In genomic region chr16:83533193-83533592, GRCh38 we compare ENCODE assay signal across 11 cellular contexts.
A peak's percentile ranks its signal among the peaks of the same experiment; 100 is the strongest.
DNase-seq lines count a peak whose midpoint lies in the region; ATAC-seq, FAIRE-seq and TF ChIP-seq lines count a peak whose summit lies in the region.
"Had no signal": no experiment of that assay in that cellular context is flagged by ENCODE, and none has a peak within 500 bp of the region (broad histone marks: within the 10 kb centered on the region; RNA-seq: fewer than 3 reads in every experiment).

No MANE protein-coding gene starts in this region.

- no peak for TF ChIP-seq EP300 in HepG2 (IDR thresholded peaks at IDR 0.05; ENCODE audit: low read depth in 2 of 2, low read length in 2 of 2)
- TF ChIP-seq EP300 in HepG2 (CRISPR knock-in tag; IDR thresholded peaks at IDR 0.05; ENCODE audit: borderline replicate concordance): no peak

- POLR2A ChIA-PET in HepG2 (lab: Yijun Ruan, JAX): no interaction called here

- 29% methylated on average over 10 of the region's 11 CpGs for WGBS in HepG2 (ENCODE audit: low lambda C conversion rate)

- H3K36me3 ChIP-seq in HepG2 (replicated peaks in 1 of 2; ENCODE audit: control insufficient read depth in 1 of 2, insufficient read depth in 2 of 2, low read length in 2 of 2): no peaks in the 10 kb centered on the region
- H3K36me3 ChIP-seq: HAP-1 had no signal

- intact Hi-C loops in HepG2 (cut with micrococcal nuclease; ENCODE audit: unreplicated experiment): no loop called here
- intact Hi-C loops in left cardiac atrium (cut with DNase I): no loop called here

- CTCF ChIA-PET in HepG2 (lab: Yijun Ruan, JAX; ENCODE audit: low intra/inter-chr PET ratio, low total read pairs): no interaction called here

- no peaks in the 10 kb centered on the region for H4K20me1 ChIP-seq in HepG2 (ENCODE audit: insufficient read depth, low read length)

- peak; percentile 20 for DNase-seq in NK-92 treated with Interleukin-12 subunit alpha and Interleukin-12 subunit beta, amount 100 ng/mL, for 24 hours (lab: John Stamatoyannopoulos, UW)
- DNase-seq in NK-92 (lab: John Stamatoyannopoulos, UW; ENCODE audit: unreplicated experiment) (no peak), NCI-H2196 treated with DMSO at 0.1 percent for 48 hours (lab: John Stamatoyannopoulos, UW; ENCODE audit: unreplicated experiment) (peak; percentile 57), astrocyte of the hippocampus (ENCODE audit: low read depth, low spot score) (peak; percentile 42), renal cortical epithelial cell (ENCODE audit: low read depth) (peak; percentile 87), HepG2 (ENCODE audit: low spot score) (no peak), left cardiac atrium (no peak), GM19239 (ENCODE audit: insufficient read length, low spot score) (no peak)
- DNase-seq: activated B cell treated with CpG ODN at 0.5 μM for 24 hours, Karpas-422 had no signal

- H3K9me3 ChIP-seq in HepG2 (ENCODE audit: low read length): no peaks in the 10 kb centered on the region
- H3K9me3 ChIP-seq: HAP-1 had no signal

- TF ChIP-seq RAD21 in HepG2 (CRISPR knock-in tag; IDR thresholded peaks at IDR 0.05): no peak

- H3K4me2 ChIP-seq in HepG2 (ENCODE audit: low read depth, low read length): no peak overlapping the region

- no peak for FAIRE-seq in HepG2 (lab: Jason Lieb, UNC)
- FAIRE-seq in GM19239 (lab: Jason Lieb, UNC): no peak

- TF ChIP-seq POLR2A in HepG2 (IDR thresholded peaks at IDR 0.05; ENCODE audit: insufficient read depth in 1 of 2, low read depth in 2 of 2, low read length in 2 of 2): no peak

- H3K4me3 ChIP-seq in HepG2 (replicated peaks in 1 of 3; ENCODE audit: insufficient read depth in 1 of 3, low read depth in 2 of 3, low read length in 3 of 3): no peak overlapping the region
- H3K4me3 ChIP-seq: HAP-1 had no signal

- no peak overlapping the region for H3K27ac ChIP-seq in HepG2 (ENCODE audit: extremely low read length, insufficient read depth, low read length)

- H3K9ac ChIP-seq in HepG2 (ENCODE audit: insufficient read depth, low read depth, low read length): no peak overlapping the region

- in situ Hi-C loops in HepG2 (cut with HindIII; ENCODE audit: extremely low pct_ligation_motif_present, low pct_unique_long_range_greater_than_20kb): no loop called here

- BruUV-seq in HepG2 (replicated peaks; lab: Mats Ljungman, UMichigan): no TSS peak

- H2AFZ ChIP-seq in HepG2 (ENCODE audit: low read length): no peak overlapping the region

- peaks cover 4 to 7% of the 10 kb centered on the region in 2 experiments; a peak in 2 of 5 replicates for H3K27me3 ChIP-seq in HepG2 (ENCODE audit: control insufficient read depth in 1 of 2, insufficient read depth in 2 of 2, low read length in 2 of 2)

- TF ChIP-seq CTCF in HepG2 (CRISPR knock-in tag; IDR thresholded peaks at IDR 0.05): no peak

- ATAC-seq in HepG2: no peak
- ATAC-seq in left cardiac atrium: no peak

- no peaks in the 10 kb centered on the region for H3K4me1 ChIP-seq in HepG2 (ENCODE audit: insufficient read depth, low read length)
- H3K4me1 ChIP-seq: HAP-1 had no signal

- H3K79me2 ChIP-seq in HepG2 (ENCODE audit: insufficient read depth, low read length): no peaks in the 10 kb centered on the region

TF ChIP-seq in HepG2, 621 proteins besides CTCF, POLR2A, EP300 and RAD21 (continues in another document):
- TF ChIP-seq ELF3 (CRISPR knock-in tag; IDR thresholded peaks at IDR 0.05): no peak
- TF ChIP-seq GATAD1 (CRISPR knock-in tag; IDR thresholded peaks at IDR 0.05): no peak
- no peak for TF ChIP-seq ZNF691 (CRISPR knock-in tag; IDR thresholded peaks at IDR 0.05; ENCODE audit: borderline replicate concordance, low read depth)
- TF ChIP-seq ZNF207 (IDR thresholded peaks at IDR 0.05; ENCODE audit: borderline replicate concordance): no peak
- no peak for TF ChIP-seq WIZ (CRISPR knock-in tag; IDR thresholded peaks at IDR 0.05)
- no peak for TF ChIP-seq JUND (CRISPR knock-in tag; IDR thresholded peaks at IDR 0.05)
- no peak for TF ChIP-seq FOSL2 (CRISPR knock-in tag; IDR thresholded peaks at IDR 0.05)
- TF ChIP-seq ONECUT2 (CRISPR knock-in tag; IDR thresholded peaks at IDR 0.05): no peak
- no peak for TF ChIP-seq ZMAT5 (CRISPR knock-in tag; IDR thresholded peaks at IDR 0.05; ENCODE audit: borderline replicate concordance, low read depth)
- TF ChIP-seq REXO4 (CRISPR knock-in tag; IDR thresholded peaks at IDR 0.05; ENCODE audit: borderline replicate concordance): no peak
- no peak for TF ChIP-seq REST (IDR thresholded peaks at IDR 0.05; ENCODE audit: borderline replicate concordance in 1 of 2, low read depth in 1 of 2, low read length in 2 of 2)

Comparison
In these comparisons a context has a peak if more than half of its experiments do, and no peak if none do; other contexts are left out.
1. DNase-seq: peak in NK-92 treated with Interleukin-12 subunit alpha and Interleukin-12 subunit beta, amount 100 ng/mL, for 24 hours (single experiment), NCI-H2196 treated with DMSO at 0.1 percent for 48 hours (single experiment), astrocyte of the hippocampus (single experiment) and renal cortical epithelial cell (single experiment); none in NK-92 (single experiment), HepG2 (single experiment), left cardiac atrium (single experiment) and GM19239 (single experiment).